10 cellular contexts compared by ENCODE assay signal in genomic region chr12:43847427-43847826, GRCh38. TPM values are rescaled to one million over a fixed set of nuclear protein-coding genes. Genes with fewer than 3 reads are reported as not detected.
DNase-seq lines count a peak whose midpoint lies in the region; ATAC-seq, FAIRE-seq and TF ChIP-seq lines count a peak whose summit lies in the region.
"Had no signal": no experiment of that assay in that cellular context is flagged by ENCODE, and none has a peak within 500 bp of the region (broad histone marks: within the 10 kb centered on the region; RNA-seq: fewer than 3 reads in every experiment).

No MANE protein-coding gene starts in this region.

- intact Hi-C loops in HCT116 (cut with micrococcal nuclease) = no loop called here
- intact Hi-C loops in PC-3 (cut with micrococcal nuclease) = no loop called here
- intact Hi-C loops in esophagus squamous epithelium (cut with DNase I) = no loop called here
- intact Hi-C loops in ovary (cut with DNase I) = no loop called here

- H4K20me1 ChIP-seq in HCT116 (ENCODE audit: insufficient read depth) = no peaks in the 10 kb centered on the region
- no peaks in the 10 kb centered on the region for H4K20me1 ChIP-seq in PC-3 (ENCODE audit: low read length)

- no peaks in the 10 kb centered on the region for H3K9me2 ChIP-seq in HCT116 (ENCODE audit: insufficient read depth)
- no peaks in the 10 kb centered on the region for H3K9me2 ChIP-seq in PC-3 (replicated peaks; ENCODE audit: low read length)

- RAD21 ChIA-PET in HCT116 (lab: Charles Lee; ENCODE audit: low non-redundant PET in 1 of 2, low total read pairs in 2 of 2, uncharacterized antibody in 2 of 2, unreplicated experiment in 2 of 2) = no interaction called here

- no peak overlapping the region for H2AFZ ChIP-seq in HCT116 (ENCODE audit: low read depth, low read length, poor library complexity, severe bottlenecking)
- no peak overlapping the region for H2AFZ ChIP-seq in PC-3 (ENCODE audit: low read length)

- no peak for TF ChIP-seq CTCF in HCT116 (IDR thresholded peaks at IDR 0.05 in 2 of 3, conservative IDR thresholded peaks at IDR 0.05 in 1 of 3; ENCODE audit: borderline replicate concordance in 1 of 3, insufficient read depth in 1 of 3, low read depth in 2 of 3, low read length in 2 of 3)
- TF ChIP-seq CTCF in PC-3 (conservative IDR thresholded peaks at IDR 0.05; ENCODE audit: low read depth, low read length) = no peak
- TF ChIP-seq CTCF in esophagus squamous epithelium (IDR thresholded peaks at IDR 0.05) = no peak
- no peak for TF ChIP-seq CTCF in ovary (IDR thresholded peaks at IDR 0.05)

- no peak for DNase-seq in HCT116 (ENCODE audit: low read depth, low spot score)
- DNase-seq in PC-3 = peak; percentile 89
- DNase-seq in esophagus squamous epithelium (lab: John Stamatoyannopoulos, UW) = no peak
- DNase-seq in small intestine = peak; percentile 48
- no peak for DNase-seq in GM12891 (ENCODE audit: insufficient read length, low spot score)
- DNase-seq in ovary = no peak
- DNase-seq: DMS53 had no signal

- H3K4me1 ChIP-seq in HCT116 (ENCODE audit: control insufficient read depth in 1 of 2, insufficient read depth in 2 of 2, low read length in 2 of 2) = peaks cover 0 to 9% of the 10 kb centered on the region in 2 experiments; a peak in 3 of 4 replicates
- H3K4me1 ChIP-seq in PC-3 (ENCODE audit: insufficient read depth, low read length) = peaks cover 13% of the 10 kb centered on the region
- H3K4me1 ChIP-seq in esophagus squamous epithelium = peaks cover 0 to 24% (median 0%) of the 10 kb centered on the region in 3 donors
- H3K4me1 ChIP-seq in small intestine (ENCODE audit: control insufficient read depth in 2 of 2, insufficient read depth in 1 of 2, low read depth in 1 of 2, low read length in 1 of 2) = no peaks in the 10 kb centered on the region
- no peaks in the 10 kb centered on the region for H3K4me1 ChIP-seq in ovary (ENCODE audit: insufficient read depth)

- no TSS peak for BruUV-seq in HCT116 (replicated peaks; lab: Mats Ljungman, UMichigan)
- no TSS peak for BruUV-seq in PC-3 (replicated peaks; lab: Mats Ljungman, UMichigan)

- POLR2A ChIA-PET in HCT116 (lab: Charles Lee) = no interaction called here
- POLR2A ChIA-PET in PC-3 (lab: Charles Lee; ENCODE audit: unreplicated experiment) = no interaction called here

- no peak overlapping the region for H3K9ac ChIP-seq in HCT116 (ENCODE audit: low read length)
- H3K9ac ChIP-seq in PC-3 (ENCODE audit: low read length) = 0 out of 2 replicates have a peak overlapping the region, but pooled peaks have one; percentile 6

- TF ChIP-seq POLR2A in HCT116 (IDR thresholded peaks at IDR 0.05; ENCODE audit: borderline replicate concordance, extremely low read depth, insufficient read depth, insufficient read length) = no peak
- no peak for TF ChIP-seq POLR2A in esophagus squamous epithelium (IDR thresholded peaks at IDR 0.05)
- TF ChIP-seq POLR2A in GM12891 (IDR thresholded peaks at IDR 0.05; ENCODE audit: low read depth, low read length) = no peak
- TF ChIP-seq POLR2A in ovary (IDR thresholded peaks at IDR 0.05) = no peak

- H3K27ac ChIP-seq in HCT116 (ENCODE audit: low read depth, low read length) (no peak overlapping the region), PC-3 (ENCODE audit: low read length) (peak overlapping the region; percentile 85), esophagus squamous epithelium (peak overlapping the region; percentile 34 to 69 (median 64)), small intestine (ENCODE audit: low read depth in 1 of 2, low read length in 1 of 2) (no peak overlapping the region), ovary (no peak overlapping the region)

- H3K4me3 ChIP-seq in HCT116 (replicated peaks in 1 of 2; ENCODE audit: low read depth in 1 of 2, low read length in 2 of 2) (no peak overlapping the region), PC-3 (ENCODE audit: low read length) (no peak overlapping the region), esophagus squamous epithelium (no peak overlapping the region), small intestine (ENCODE audit: low read depth in 1 of 2, low read length in 2 of 2) (no peak overlapping the region), ovary (no peak overlapping the region)

- no peaks in the 10 kb centered on the region for H3K27me3 ChIP-seq in HCT116 (ENCODE audit: insufficient read depth, low read length)
- H3K27me3 ChIP-seq in PC-3 (ENCODE audit: low read length) = no peaks in the 10 kb centered on the region
- no peaks in the 10 kb centered on the region for H3K27me3 ChIP-seq in esophagus squamous epithelium
- H3K27me3 ChIP-seq in small intestine (ENCODE audit: control insufficient read depth in 2 of 2, insufficient read depth in 2 of 2, low read length in 2 of 2) = no peaks in the 10 kb centered on the region
- no peaks in the 10 kb centered on the region for H3K27me3 ChIP-seq in ovary

- H3K36me3 ChIP-seq in HCT116 (ENCODE audit: control insufficient read depth in 1 of 2, insufficient read depth in 2 of 2, low read length in 2 of 2) = no peaks in the 10 kb centered on the region
- peaks cover 9% of the 10 kb centered on the region; the same call in 1 of the 2 replicates for H3K36me3 ChIP-seq in PC-3 (ENCODE audit: low read depth, low read length)
- H3K36me3 ChIP-seq in esophagus squamous epithelium = peaks cover 0 to 13% (median 0%) of the 10 kb centered on the region in 3 donors
- H3K36me3 ChIP-seq in small intestine (ENCODE audit: control insufficient read depth in 2 of 2, insufficient read depth in 2 of 2, low read length in 2 of 2) = peaks cover 1 to 2% of the 10 kb centered on the region in 2 donors
- no peaks in the 10 kb centered on the region for H3K36me3 ChIP-seq in ovary

- ATAC-seq in HCT116 (peak; percentile 57), PC-3 (peak; percentile 99), HG03457 (IDR thresholded peaks at IDR 0.05; ENCODE audit: unreplicated experiment) (no peak)

- H3K9me3 ChIP-seq in HCT116 (ENCODE audit: control insufficient read depth in 1 of 2, insufficient read depth in 1 of 2, low read depth in 1 of 2, low read length in 2 of 2) (no peaks in the 10 kb centered on the region), PC-3 (ENCODE audit: low read length) (no peaks in the 10 kb centered on the region), esophagus squamous epithelium (peaks cover 0 to 7% (median 0%) of the 10 kb centered on the region in 3 donors), small intestine (ENCODE audit: control insufficient read depth, low read depth) (no peaks in the 10 kb centered on the region), ovary (no peaks in the 10 kb centered on the region)

- CTCF ChIA-PET in HCT116 (lab: Charles Lee) (no interaction called here), PC-3 (lab: Charles Lee) (interaction anchor here (0.6 kb wide), 1 partner anchor 39 kb away, joined by 7 read pairs; no protein-coding TSS in a partner anchor)

- no peak for FAIRE-seq in small intestine (lab: Jason Lieb, UNC)
- no peak for FAIRE-seq in GM12891 (lab: Jason Lieb, UNC)
- FAIRE-seq: HTR-8/SVneo, TTC549 had no signal

- TF ChIP-seq EP300 in ovary (IDR thresholded peaks at IDR 0.05) = no peak

- H3K4me2 ChIP-seq in HCT116 (ENCODE audit: low read length) (0 out of 2 replicates have a peak overlapping the region, but pooled peaks have one; percentile 26), PC-3 (ENCODE audit: low read length) (peak overlapping the region; percentile 37; the same call in 1 of the 2 replicates)

- H3K79me2 ChIP-seq in HCT116 (ENCODE audit: insufficient read depth, low read length) = no peaks in the 10 kb centered on the region
- H3K79me2 ChIP-seq in PC-3 (ENCODE audit: low read length) = no peaks in the 10 kb centered on the region

- peaks cover 8% of the 10 kb centered on the region for H3F3A ChIP-seq in PC-3 (ENCODE audit: low read length, unreplicated experiment)

- TF ChIP-seq RAD21 in HCT116 (IDR thresholded peaks at IDR 0.05; ENCODE audit: low read depth) = no peak

TF ChIP-seq in HCT116, 20 proteins besides CTCF, POLR2A, EP300 and RAD21:
- peak; percentile 45; the same call in 1 of the 2 replicates for TF ChIP-seq FOSL1 (IDR thresholded peaks at IDR 0.05; ENCODE audit: low read depth)
- no peak for TF ChIP-seq EGR1 (IDR thresholded peaks at IDR 0.05; ENCODE audit: low read depth)
- no peak for TF ChIP-seq EZH2phosphoT487 (IDR thresholded peaks at IDR 0.05; ENCODE audit: borderline replicate concordance)

TF ChIP-seq in GM12891, 5 proteins besides CTCF, POLR2A, EP300 and RAD21:
- no peak for TF ChIP-seq PAX5 (IDR thresholded peaks at IDR 0.05; ENCODE audit: insufficient read depth, low read length, severe bottlenecking)
- TF ChIP-seq SPI1 (IDR thresholded peaks at IDR 0.05; ENCODE audit: low read depth, low read length) = no peak
- no peak for TF ChIP-seq POU2F2 (IDR thresholded peaks at IDR 0.05; ENCODE audit: low read depth, low read length)
- TF ChIP-seq POLR2AphosphoS5 (IDR thresholded peaks at IDR 0.05; ENCODE audit: low read depth, low read length) = no peak
- no peak for TF ChIP-seq TAF1 (IDR thresholded peaks at IDR 0.05; ENCODE audit: low read depth, low read length)
TF ChIP-seq in GM12891: peak in this region for 0.

RNA-seq across cellular contexts. Expression of gene TMEM117, which starts 11.5 kb away (rescaled TPM):
- total RNA-seq in HCT116 (2021; ENCODE audit: unreplicated experiment) = 3.6 TPM
- polyA plus RNA-seq in HCT116 (2012) = 1.7 and 2.1 TPM in 2 replicates
- total RNA-seq in PC-3 (2014; rRNA removed) = 7.9 and 9.0 TPM in 2 replicates
- total RNA-seq in esophagus squamous epithelium = 10 to 100 TPM; 15.8 to 42.2 (median 24.0) TPM
- 10 to 100 TPM in 2 of 3 donors, 1 to 10 TPM in 1; 6.3 to 14.1 (median 13.5) TPM for polyA plus RNA-seq in small intestine
- polyA plus RNA-seq in GM12891 (2012; ENCODE audit: low read depth, missing spikeins) = 2.3 TPM
- total RNA-seq in ovary = 10 to 100 TPM in 1 of 7 donors, 1 to 10 TPM in 6; 3.5 to 19.3 (median 6.3) TPM
- polyA plus RNA-seq in ovary = 1 to 10 TPM; 4.6 to 6.9 TPM

RNA-seq across cellular contexts. Expression of gene TWF1, which starts 41.3 kb away (rescaled TPM):
- 125 TPM for total RNA-seq in HCT116 (2021; ENCODE audit: unreplicated experiment)
- polyA plus RNA-seq in HCT116 (2012) = 28.0 and 38.5 TPM in 2 replicates
- total RNA-seq in PC-3 (2014; rRNA removed) = 167 and 226 TPM in 2 replicates
- 100 to 1,000 TPM; 112 to 230 (median 194) TPM for total RNA-seq in esophagus squamous epithelium
- 100 to 1,000 TPM in 1 of 3 donors, 10 to 100 TPM in 2; 82.1 to 142 (median 99.4) TPM for polyA plus RNA-seq in small intestine
- polyA plus RNA-seq in GM12891 (2012; ENCODE audit: low read depth, missing spikeins) = 11.3 TPM
- 10 to 100 TPM; 44.6 to 69.0 (median 58.6) TPM for total RNA-seq in ovary
- polyA plus RNA-seq in ovary = 10 to 100 TPM; 32.9 to 42.7 TPM

Comparison
In these comparisons a context has a peak if more than half of its experiments do, and no peak if none do; other contexts are left out.
1. DNase-seq: peak in PC-3 (single experiment) and small intestine (single experiment); none in HCT116 (single experiment), esophagus squamous epithelium (single experiment), GM12891 (single experiment) and ovary (0 of 5).
2. H3K27ac ChIP-seq: peak in PC-3 (single experiment) and esophagus squamous epithelium (4 of 4); none in HCT116 (single experiment), small intestine (0 of 2) and ovary (0 of 2).